Comparison of ENCODE assay signal across 20 cellular contexts in genomic region chr15:60538129-60538528, GRCh38. TPM values are rescaled to one million over a fixed set of nuclear protein-coding genes. Genes with fewer than 3 reads are reported as not detected.
DNase-seq lines count a peak whose midpoint lies in the region; ATAC-seq and TF ChIP-seq lines count a peak whose summit lies in the region.
"Had no signal": no experiment of that assay in that cellular context is flagged by ENCODE, and none has a peak within 500 bp of the region (broad histone marks: within the 10 kb centered on the region; RNA-seq: fewer than 3 reads in every experiment).

No MANE protein-coding gene starts in this region.

- no peak overlapping the region for H3K4me3 Mint-ChIP-seq in activated naive CD8-positive, alpha-beta T cell treated with anti-CD3 and anti-CD28 coated beads, Interleukin-2, amount 50 U/mL, for 24 hours
- no peak overlapping the region for H3K4me3 Mint-ChIP-seq in activated naive CD8-positive, alpha-beta T cell treated with anti-CD3 and anti-CD28 coated beads for 36 hours
- H3K4me3 Mint-ChIP-seq: CD14-positive monocyte had no signal

- peaks cover 96% of the 10 kb centered on the region for H3K79me2 ChIP-seq in KMS-11 (ENCODE audit: insufficient read depth, low read depth)

- H4K20me1 ChIP-seq in KMS-11 (ENCODE audit: insufficient read depth), result no peaks in the 10 kb centered on the region; the same call in 1 of the 2 replicates

- WGBS in esophagus muscularis mucosa, result 94% methylated on average over 1 of the region's 1 CpG
- 100% methylated on average over 1 of the region's 1 CpG for WGBS in urinary bladder

- DNase-seq in activated naive CD8-positive, alpha-beta T cell treated with anti-CD3 and anti-CD28 coated beads, Interleukin-2, amount 50 U/mL, for 24 hours, result no peak
- no peak for DNase-seq in activated naive CD8-positive, alpha-beta T cell treated with anti-CD3 and anti-CD28 coated beads for 36 hours
- DNase-seq in esophagus muscularis mucosa (ENCODE audit: extremely low spot score), result peak; percentile 31
- DNase-seq in HCEC 1CT, result no peak
- no peak for DNase-seq in gastrocnemius medialis
- DNase-seq: ACHN, Calu3, EL, GM23248, NCI-H1694, NCI-H2081 treated with DMSO at 0.1 percent for 48 hours, NCI-H510A treated with DMSO at 0.1 percent for 48 hours, OCI-M1, Right ventricle myocardium superior had no signal

- no peaks in the 10 kb centered on the region for H3K9me3 ChIP-seq in esophagus muscularis mucosa
- no peaks in the 10 kb centered on the region for H3K9me3 ChIP-seq in gastrocnemius medialis

- no peak for TF ChIP-seq POLR2A in esophagus muscularis mucosa (IDR thresholded peaks at IDR 0.05; ENCODE audit: low read depth)
- no peak for TF ChIP-seq POLR2A in gastrocnemius medialis (IDR thresholded peaks at IDR 0.05)

- H3K4me2 ChIP-seq in KMS-11, result peak overlapping the region; percentile 37; the same call in 1 of the 2 replicates

- H3K4me1 ChIP-seq in KMS-11 (ENCODE audit: low read depth, poor library complexity, severe bottlenecking) (peaks cover 98% of the 10 kb centered on the region), esophagus muscularis mucosa (peaks cover 17 to 49% (median 39%) of the 10 kb centered on the region in 4 donors), urinary bladder (ENCODE audit: insufficient read depth) (no peaks in the 10 kb centered on the region), gastrocnemius medialis (peaks cover 89 to 94% of the 10 kb centered on the region in 2 donors)

- peaks cover 85% of the 10 kb centered on the region for H3K4me1 Mint-ChIP-seq in activated naive CD8-positive, alpha-beta T cell treated with anti-CD3 and anti-CD28 coated beads, Interleukin-2, amount 50 U/mL, for 24 hours
- H3K4me1 Mint-ChIP-seq in activated naive CD8-positive, alpha-beta T cell treated with anti-CD3 and anti-CD28 coated beads for 36 hours, result peaks cover 74% of the 10 kb centered on the region
- H3K4me1 Mint-ChIP-seq: CD14-positive monocyte had no signal

- no peak for TF ChIP-seq EP300 in esophagus muscularis mucosa (IDR thresholded peaks at IDR 0.05)

- no peak overlapping the region for H2AFZ ChIP-seq in KMS-11 (ENCODE audit: low read depth)
- H2AFZ ChIP-seq: GM23248 had no signal

- in situ Hi-C loops in gastrocnemius medialis (cut with MboI; ENCODE audit: low sequenced_read_pairs in 4 of 4), result no loop called here

- peak overlapping the region; percentile 18 for H3K27ac Mint-ChIP-seq in activated naive CD8-positive, alpha-beta T cell treated with anti-CD3 and anti-CD28 coated beads, Interleukin-2, amount 50 U/mL, for 24 hours
- no peak overlapping the region for H3K27ac Mint-ChIP-seq in activated naive CD8-positive, alpha-beta T cell treated with anti-CD3 and anti-CD28 coated beads for 36 hours
- H3K27ac Mint-ChIP-seq: CD14-positive monocyte had no signal

- no peak for ATAC-seq in activated naive CD8-positive, alpha-beta T cell treated with anti-CD3 and anti-CD28 coated beads, Interleukin-2, amount 50 U/mL, for 24 hours
- no peak for ATAC-seq in SK-N-SH treated with all-trans-retinoic acid at 6 μM for 48 hours
- no peak for ATAC-seq in gastrocnemius medialis
- ATAC-seq: GM12878, HCT116 had no signal

- peaks cover 9% of the 10 kb centered on the region for H3K36me3 Mint-ChIP-seq in activated naive CD8-positive, alpha-beta T cell treated with anti-CD3 and anti-CD28 coated beads, Interleukin-2, amount 50 U/mL, for 24 hours (ENCODE audit: low read depth)
- H3K36me3 Mint-ChIP-seq in activated naive CD8-positive, alpha-beta T cell treated with anti-CD3 and anti-CD28 coated beads for 36 hours, result peaks cover 21% of the 10 kb centered on the region
- H3K36me3 Mint-ChIP-seq: CD14-positive monocyte had no signal

- H3K9ac ChIP-seq in KMS-11, result no peak overlapping the region
- H3K9ac ChIP-seq: GM23248 had no signal

- H3K9me3 Mint-ChIP-seq in activated naive CD8-positive, alpha-beta T cell treated with anti-CD3 and anti-CD28 coated beads, Interleukin-2, amount 50 U/mL, for 24 hours, result no peaks in the 10 kb centered on the region
- no peaks in the 10 kb centered on the region for H3K9me3 Mint-ChIP-seq in activated naive CD8-positive, alpha-beta T cell treated with anti-CD3 and anti-CD28 coated beads for 36 hours

- H3K27me3 ChIP-seq in KMS-11 (ENCODE audit: insufficient read depth, low read depth) (no peaks in the 10 kb centered on the region), esophagus muscularis mucosa (no peaks in the 10 kb centered on the region), gastrocnemius medialis (no peaks in the 10 kb centered on the region)

- H3K27ac ChIP-seq in KMS-11 (no peak overlapping the region; the same call in 1 of the 2 replicates), esophagus muscularis mucosa (replicated peaks in 1 of 4) (no peak overlapping the region), urinary bladder (ENCODE audit: low read depth) (peak overlapping the region; percentile 5), gastrocnemius medialis (no peak overlapping the region)
- H3K27ac ChIP-seq: GM23248 had no signal

- intact Hi-C loops in esophagus muscularis mucosa (cut with DNase I) (no loop called here), gastrocnemius medialis (cut with DNase I; ENCODE audit: low total_unique reads) (no loop called here)

- H3K4me3 ChIP-seq in KMS-11 (IDR thresholded peaks at IDR 0.05; ENCODE audit: insufficient read depth, low read depth, low read length), result no peak overlapping the region
- H3K4me3 ChIP-seq in esophagus muscularis mucosa, result no peak overlapping the region
- H3K4me3 ChIP-seq in urinary bladder (ENCODE audit: low read depth, low read length), result no peak overlapping the region
- no peak overlapping the region for H3K4me3 ChIP-seq in gastrocnemius medialis
- H3K4me3 ChIP-seq: GM12878, GM23248 had no signal

- no peaks in the 10 kb centered on the region for H3K36me3 ChIP-seq in KMS-11 (ENCODE audit: insufficient read depth)
- H3K36me3 ChIP-seq in esophagus muscularis mucosa, result no peaks in the 10 kb centered on the region
- no peaks in the 10 kb centered on the region for H3K36me3 ChIP-seq in urinary bladder (ENCODE audit: insufficient read depth)
- H3K36me3 ChIP-seq in gastrocnemius medialis, result no peaks in the 10 kb centered on the region

- H3K27me3 Mint-ChIP-seq in activated naive CD8-positive, alpha-beta T cell treated with anti-CD3 and anti-CD28 coated beads, Interleukin-2, amount 50 U/mL, for 24 hours, result no peaks in the 10 kb centered on the region
- no peaks in the 10 kb centered on the region for H3K27me3 Mint-ChIP-seq in activated naive CD8-positive, alpha-beta T cell treated with anti-CD3 and anti-CD28 coated beads for 36 hours

- TF ChIP-seq CTCF in KMS-11 (conservative IDR thresholded peaks at IDR 0.05; ENCODE audit: low read depth, low read length) (no peak), esophagus muscularis mucosa (IDR thresholded peaks at IDR 0.05) (no peak), gastrocnemius medialis (IDR thresholded peaks at IDR 0.05 in 4 of 5, conservative IDR thresholded peaks at IDR 0.05 in 1 of 5) (no peak)

TF ChIP-seq in SK-N-SH treated with all-trans-retinoic acid at 6 μM for 48 hours, 23 proteins besides CTCF, POLR2A, EP300 and RAD21:
- TF ChIP-seq BACH2 (CRISPR knock-in tag; IDR thresholded peaks at IDR 0.05; ENCODE audit: borderline replicate concordance), result no peak
- TF ChIP-seq TOX (CRISPR knock-in tag; IDR thresholded peaks at IDR 0.05; ENCODE audit: borderline replicate concordance), result no peak
- no peak for TF ChIP-seq ZFP30 (CRISPR knock-in tag; IDR thresholded peaks at IDR 0.05)

RNA-seq across cellular contexts. Expression of gene ICE2, which starts 59.2 kb away (rescaled TPM):
- total RNA-seq in activated naive CD8-positive, alpha-beta T cell treated with anti-CD3 and anti-CD28 coated beads for 36 hours, result 10 to 100 TPM; 72.0 to 72.8 TPM
- total RNA-seq in esophagus muscularis mucosa, result 10 to 100 TPM; 17.4 to 30.4 (median 21.3) TPM
- 123 TPM for total RNA-seq in urinary bladder
- 18.7 TPM for polyA plus RNA-seq in urinary bladder
- total RNA-seq in gastrocnemius medialis, result 10 to 100 TPM in 3 of 4 donors, 1 to 10 TPM in 1; 5.8 to 19.0 (median 14.3) TPM
